9 cellular contexts compared by ENCODE assay signal in genomic region chr1:59814901-59815825, GRCh38. TPM values are rescaled to one million over a fixed set of nuclear protein-coding genes. Genes with fewer than 3 reads are reported as not detected.
DNase-seq lines count a peak whose midpoint lies in the region; ATAC-seq and TF ChIP-seq lines count a peak whose summit lies in the region.
"Had no signal": no experiment of that assay in that cellular context is flagged by ENCODE, and none has a peak within 500 bp of the region (broad histone marks: within the 10 kb centered on the region; RNA-seq: fewer than 3 reads in every experiment).

TSS of gene HOOK1 (plus strand) at chr1:59814949. CDS start at chr1:59815118, 169 bp downstream.

- TF ChIP-seq POLR2A in lower leg skin (IDR thresholded peaks at IDR 0.05) = no peak
- peak in 1 of 2 donors; percentile 64 for TF ChIP-seq POLR2A in thyroid gland (IDR thresholded peaks at IDR 0.05)

- H3K27ac Mint-ChIP-seq in brain = peak within 1 kb of the TSS in 4 of 5 experiments; percentile 29 to 81 (median 52)

- peak; percentile 64 for DNase-seq in ELF-1 (ENCODE audit: low read depth, low spot score)
- DNase-seq in NCI-H146 (lab: John Stamatoyannopoulos, UW) = peak; percentile 66
- DNase-seq in lower leg skin (ENCODE audit: low spot score in 2 of 2) = peak in 1 of 2 donors; percentile 85
- DNase-seq in thyroid gland = peak; percentile 23 to 45
- no peak for DNase-seq in mesenteric fat pad (ENCODE audit: low spot score)
- DNase-seq in foreskin melanocyte = no peak

- intact Hi-C loops in lower leg skin (cut with DNase I; ENCODE audit: low total_unique reads) (no loop called here), thyroid gland (cut with DNase I) (no loop called here)

- peak; percentile 35 for ATAC-seq in GM21423 (IDR thresholded peaks at IDR 0.05; ENCODE audit: unreplicated experiment)

- no peaks in the 10 kb centered on the region for H3K27me3 ChIP-seq in thyroid gland

- no peak for TF ChIP-seq CTCF in brain (conservative IDR thresholded peaks at IDR 0.05)
- TF ChIP-seq CTCF in lower leg skin (IDR thresholded peaks at IDR 0.05) = no peak
- no peak for TF ChIP-seq CTCF in thyroid gland (IDR thresholded peaks at IDR 0.05)

- H3K36me3 ChIP-seq in thyroid gland = no peaks in the 10 kb centered on the region

- WGBS in lower leg skin, 2 donors = 5 to 9% methylated on average over 49 to 68 of the region's 71 CpGs
- 9 to 14% methylated on average over 26 to 32 of the region's 71 CpGs for WGBS in thyroid gland, 2 donors

- H3K27ac ChIP-seq in thyroid gland = peak within 1 kb of the TSS; percentile 26 to 76 (median 64)

- no peaks in the 10 kb centered on the region for H3K36me3 Mint-ChIP-seq in brain
- H3K36me3 Mint-ChIP-seq: IgD-negative memory B cell had no signal

- peak within 1 kb of the TSS in 4 of 5 experiments; percentile 42 to 87 (median 82) for H3K4me3 Mint-ChIP-seq in brain

- peaks cover 0 to 3% (median 0%) of the 10 kb centered on the region in 5 experiments for H3K9me3 Mint-ChIP-seq in brain
- H3K9me3 Mint-ChIP-seq: IgD-negative memory B cell had no signal

- peak within 1 kb of the TSS; percentile 10 for H3K4me3 ChIP-seq in lower leg skin (ENCODE audit: low read depth, poor library complexity, severe bottlenecking)
- peak within 1 kb of the TSS; percentile 36 to 75 (median 72) for H3K4me3 ChIP-seq in thyroid gland (replicated peaks in 1 of 3)

- peaks cover 0 to 8% of the 10 kb centered on the region in 2 donors for H3K4me1 ChIP-seq in thyroid gland

- H3K27me3 Mint-ChIP-seq in brain = peaks cover 12% of the 10 kb centered on the region

- H3K4me1 Mint-ChIP-seq in brain = peaks cover 15% of the 10 kb centered on the region

- H3K9me3 ChIP-seq in thyroid gland = no peaks in the 10 kb centered on the region

RNA-seq across cellular contexts. Expression of gene HOOK1, which starts in this region (rescaled TPM):
- polyA plus RNA-seq in brain (ENCODE audit: insufficient read depth, low read depth, low replicate concordance) = 3.7 TPM
- 10 to 100 TPM; 17.2 to 25.2 (median 19.3) TPM for total RNA-seq in lower leg skin
- total RNA-seq in thyroid gland = 10 to 100 TPM; 13.2 to 38.3 (median 31.3) TPM
- not detected for total RNA-seq in mesenteric fat pad

Comparison
In these comparisons a context has a peak if more than half of its experiments do, and no peak if none do; other contexts are left out.
1. RNA of gene HOOK1 (total RNA-seq): 13.2 to 38.3 TPM in thyroid gland and 17.2 to 25.2 TPM in lower leg skin; not detected in mesenteric fat pad (single experiment); every median in the first group is over 10 times any median in the second.
2. DNase-seq: peak in ELF-1 (single experiment), NCI-H146 (single experiment) and thyroid gland (2 of 2); none in mesenteric fat pad (single experiment) and foreskin melanocyte (single experiment).